10 cellular contexts compared by ENCODE assay signal in the genomic region with DNA sequence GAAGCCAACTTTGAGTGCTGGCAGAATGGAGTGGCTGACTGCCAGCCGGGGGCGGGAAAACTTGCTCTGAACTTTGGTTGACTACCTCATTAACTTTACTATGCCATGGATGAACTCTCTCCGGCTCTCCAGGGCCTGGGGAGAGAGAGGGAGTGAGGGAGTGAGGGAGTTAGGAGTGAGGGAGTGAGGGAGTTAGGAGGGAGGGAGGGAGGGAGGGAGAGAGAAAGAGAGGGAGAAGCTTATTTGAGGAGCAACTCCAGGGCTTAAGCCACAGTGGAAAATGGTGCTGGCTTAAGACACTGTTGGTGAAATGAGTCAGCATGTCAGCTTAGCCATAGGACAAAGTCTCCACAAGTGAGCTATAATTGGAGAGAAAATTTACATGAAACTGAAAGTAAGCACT.
DNase-seq lines count a peak whose midpoint lies in the region; ATAC-seq and TF ChIP-seq lines count a peak whose summit lies in the region.
"Had no signal": no experiment of that assay in that cellular context is flagged by ENCODE, and none has a peak within 500 bp of the region (broad histone marks: within the 10 kb centered on the region; RNA-seq: fewer than 3 reads in every experiment).

No MANE protein-coding gene starts in this region.

- no peak for TF ChIP-seq POLR2A in adrenal gland (IDR thresholded peaks at IDR 0.05)

- peak; percentile 75 for ATAC-seq in HG02852 (IDR thresholded peaks at IDR 0.05; ENCODE audit: unreplicated experiment)
- no peak for ATAC-seq in GM18873 (IDR thresholded peaks at IDR 0.05; ENCODE audit: low FRiP score, unreplicated experiment)
- no peak for ATAC-seq in HG03469 (IDR thresholded peaks at IDR 0.05; ENCODE audit: unreplicated experiment)

- no peak overlapping the region for H3K4me3 Mint-ChIP-seq in mesothelial cell of epicardium
- no peak overlapping the region for H3K4me3 Mint-ChIP-seq in activated T-cell treated with anti-CD3 and anti-CD28 coated beads, Interleukin-2, amount 50 U/mL, for 24 hours

- H3K9me3 Mint-ChIP-seq in mesothelial cell of epicardium = peaks cover 26% of the 10 kb centered on the region
- H3K9me3 Mint-ChIP-seq in activated T-cell treated with anti-CD3 and anti-CD28 coated beads, Interleukin-2, amount 50 U/mL, for 24 hours = peaks cover 4% of the 10 kb centered on the region

- peaks cover 8% of the 10 kb centered on the region for H3K4me1 Mint-ChIP-seq in mesothelial cell of epicardium
- H3K4me1 Mint-ChIP-seq in activated T-cell treated with anti-CD3 and anti-CD28 coated beads, Interleukin-2, amount 50 U/mL, for 24 hours (ENCODE audit: low read depth) = peaks cover 1% of the 10 kb centered on the region

- H3K4me3 ChIP-seq in adrenal gland = no peak overlapping the region
- H3K4me3 ChIP-seq: stomach had no signal

- no peak for TF ChIP-seq CTCF in adrenal gland (IDR thresholded peaks at IDR 0.05)
- no peak for TF ChIP-seq CTCF in mesothelial cell of epicardium (IDR thresholded peaks at IDR 0.05; ENCODE audit: unreplicated experiment)

- intact Hi-C loops in adrenal gland (cut with DNase I) = no loop called here

- H3K36me3 Mint-ChIP-seq in mesothelial cell of epicardium = no peaks in the 10 kb centered on the region
- no peaks in the 10 kb centered on the region for H3K36me3 Mint-ChIP-seq in activated T-cell treated with anti-CD3 and anti-CD28 coated beads, Interleukin-2, amount 50 U/mL, for 24 hours (ENCODE audit: low read depth)

- H3K27me3 Mint-ChIP-seq in mesothelial cell of epicardium (ENCODE audit: low read depth) = no peaks in the 10 kb centered on the region
- H3K27me3 Mint-ChIP-seq in activated T-cell treated with anti-CD3 and anti-CD28 coated beads, Interleukin-2, amount 50 U/mL, for 24 hours = peaks cover 31% of the 10 kb centered on the region

- no peaks in the 10 kb centered on the region for H3K9me3 ChIP-seq in adrenal gland (replicated peaks in 1 of 3)
- H3K9me3 ChIP-seq: neutrophil had no signal

- DNase-seq in ELR (ENCODE audit: low read depth) (peak; percentile 23), adrenal gland (peak in 6 of 7 donors; percentile 15 to 50 (median 30)), mesothelial cell of epicardium (ENCODE audit: low spot score in 2 of 2, unreplicated experiment in 2 of 2) (no peak), NCI-H345 treated with DMSO at 0.1 percent for 48 hours (lab: John Stamatoyannopoulos, UW; ENCODE audit: unreplicated experiment) (no peak)
- DNase-seq in activated T-cell treated with anti-CD3 and anti-CD28 coated beads, Interleukin-2, amount 50 U/mL, for 24 hours = no peak
- DNase-seq: stomach had no signal

- H3K36me3 ChIP-seq in adrenal gland (replicated peaks in 1 of 2) = no peaks in the 10 kb centered on the region
- H3K36me3 ChIP-seq: neutrophil, stomach had no signal

- no peaks in the 10 kb centered on the region for H3K4me1 ChIP-seq in adrenal gland (replicated peaks in 1 of 2)
- H3K4me1 ChIP-seq: stomach had no signal

- 44 to 69% (median 53%) methylated on average over 3 of the region's 3 CpGs for WGBS in adrenal gland, 4 donors

- peaks cover 13% of the 10 kb centered on the region for H3K27me3 ChIP-seq in adrenal gland
- H3K27me3 ChIP-seq: neutrophil, stomach had no signal

- H3K27ac Mint-ChIP-seq in mesothelial cell of epicardium = peak overlapping the region; percentile 71
- H3K27ac Mint-ChIP-seq in activated T-cell treated with anti-CD3 and anti-CD28 coated beads, Interleukin-2, amount 50 U/mL, for 24 hours = no peak overlapping the region

- H3K27ac ChIP-seq in adrenal gland = peak overlapping the region in 1 of 5 donors; percentile 29
- H3K27ac ChIP-seq: neutrophil had no signal

Comparison
In these comparisons a context has a peak if more than half of its experiments do, and no peak if none do; other contexts are left out.
1. DNase-seq: peak in ELR (single experiment) and adrenal gland (6 of 7); none in mesothelial cell of epicardium (0 of 2), activated T-cell treated with anti-CD3 and anti-CD28 coated beads, Interleukin-2, amount 50 U/mL, for 24 hours (single experiment) and NCI-H345 treated with DMSO at 0.1 percent for 48 hours (single experiment).